2 cellular contexts compared by ENCODE assay signal in the genomic region with DNA sequence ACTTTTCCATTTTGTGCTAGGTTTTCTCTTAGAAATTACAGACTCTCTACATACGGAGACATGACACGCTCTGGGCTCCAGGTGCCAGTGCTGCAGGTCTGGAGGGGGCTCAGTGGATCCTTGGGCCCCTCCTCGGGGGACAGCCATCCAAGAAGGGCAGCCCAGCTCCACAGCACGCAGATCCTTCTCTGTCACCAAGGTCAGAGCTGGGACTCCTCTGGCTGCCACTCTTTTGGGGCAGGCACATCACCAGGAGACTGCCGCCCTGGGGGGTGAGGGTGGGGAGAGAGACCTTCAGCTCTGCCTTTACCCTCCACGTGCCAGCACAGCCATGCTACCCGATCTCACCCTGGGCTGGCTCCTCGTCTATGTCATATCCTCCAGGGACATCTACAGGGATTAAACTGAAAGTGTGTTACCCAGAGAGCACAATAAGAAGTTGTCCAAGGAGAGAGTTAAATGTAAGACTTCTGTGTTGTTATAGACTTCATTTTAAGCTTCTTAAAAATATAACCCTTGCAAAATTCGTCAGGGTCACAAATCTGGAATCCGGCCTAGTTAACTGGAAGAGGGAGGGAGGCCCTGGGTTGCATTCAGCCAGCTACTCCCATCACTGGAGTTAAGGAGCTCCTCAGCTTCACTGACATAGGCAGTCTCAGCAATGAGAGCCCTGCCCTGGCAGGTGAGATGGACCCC.
TF ChIP-seq lines count a peak whose summit lies in the region.

No MANE protein-coding gene starts in this region.

TF ChIP-seq in SK-N-SH, 30 proteins besides CTCF, POLR2A, EP300 and RAD21 (continued from another document):
- no peak for TF ChIP-seq GABPA (IDR thresholded peaks at IDR 0.05; ENCODE audit: low read depth)

TF ChIP-seq in SK-N-SH treated with all-trans-retinoic acid at 6 μM for 48 hours, 23 proteins besides CTCF, POLR2A, EP300 and RAD21 (continued from another document):
- TF ChIP-seq ESRRG (CRISPR knock-in tag; IDR thresholded peaks at IDR 0.05), result no peak
- no peak for TF ChIP-seq ISL1 (CRISPR knock-in tag; IDR thresholded peaks at IDR 0.05)
- TF ChIP-seq, protein P1, sequence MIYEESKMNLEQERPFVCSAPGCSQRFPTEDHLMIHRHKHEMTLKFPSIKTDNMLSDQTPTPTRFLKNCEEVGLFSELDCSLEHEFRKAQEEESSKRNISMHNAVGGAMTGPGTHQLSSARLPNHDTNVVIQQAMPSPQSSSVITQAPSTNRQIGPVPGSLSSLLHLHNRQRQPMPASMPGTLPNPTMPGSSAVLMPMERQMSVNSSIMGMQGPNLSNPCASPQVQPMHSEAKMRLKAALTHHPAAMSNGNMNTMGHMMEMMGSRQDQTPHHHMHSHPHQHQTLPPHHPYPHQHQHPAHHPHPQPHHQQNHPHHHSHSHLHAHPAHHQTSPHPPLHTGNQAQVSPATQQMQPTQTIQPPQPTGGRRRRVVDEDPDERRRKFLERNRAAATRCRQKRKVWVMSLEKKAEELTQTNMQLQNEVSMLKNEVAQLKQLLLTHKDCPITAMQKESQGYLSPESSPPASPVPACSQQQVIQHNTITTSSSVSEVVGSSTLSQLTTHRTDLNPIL (CRISPR knock-in tag; IDR thresholded peaks at IDR 0.05; ENCODE audit: low read depth), result no peak
- TF ChIP-seq BACH2 (CRISPR knock-in tag; IDR thresholded peaks at IDR 0.05; ENCODE audit: borderline replicate concordance), result no peak
- TF ChIP-seq SNAI2 (CRISPR knock-in tag; IDR thresholded peaks at IDR 0.05), result no peak
- no peak for TF ChIP-seq ZC3H10 (CRISPR knock-in tag; IDR thresholded peaks at IDR 0.05)
- TF ChIP-seq RARB (CRISPR knock-in tag; IDR thresholded peaks at IDR 0.05), result no peak
- TF ChIP-seq TCF4 (CRISPR knock-in tag; IDR thresholded peaks at IDR 0.05; ENCODE audit: borderline replicate concordance), result no peak
- TF ChIP-seq PPARA (CRISPR knock-in tag; IDR thresholded peaks at IDR 0.05; ENCODE audit: borderline replicate concordance), result no peak
- TF ChIP-seq ZFP3 (CRISPR knock-in tag; IDR thresholded peaks at IDR 0.05), result no peak
- no peak for TF ChIP-seq ARNTL (CRISPR knock-in tag; IDR thresholded peaks at IDR 0.05; ENCODE audit: borderline replicate concordance, low read depth)
- TF ChIP-seq, protein P2, sequence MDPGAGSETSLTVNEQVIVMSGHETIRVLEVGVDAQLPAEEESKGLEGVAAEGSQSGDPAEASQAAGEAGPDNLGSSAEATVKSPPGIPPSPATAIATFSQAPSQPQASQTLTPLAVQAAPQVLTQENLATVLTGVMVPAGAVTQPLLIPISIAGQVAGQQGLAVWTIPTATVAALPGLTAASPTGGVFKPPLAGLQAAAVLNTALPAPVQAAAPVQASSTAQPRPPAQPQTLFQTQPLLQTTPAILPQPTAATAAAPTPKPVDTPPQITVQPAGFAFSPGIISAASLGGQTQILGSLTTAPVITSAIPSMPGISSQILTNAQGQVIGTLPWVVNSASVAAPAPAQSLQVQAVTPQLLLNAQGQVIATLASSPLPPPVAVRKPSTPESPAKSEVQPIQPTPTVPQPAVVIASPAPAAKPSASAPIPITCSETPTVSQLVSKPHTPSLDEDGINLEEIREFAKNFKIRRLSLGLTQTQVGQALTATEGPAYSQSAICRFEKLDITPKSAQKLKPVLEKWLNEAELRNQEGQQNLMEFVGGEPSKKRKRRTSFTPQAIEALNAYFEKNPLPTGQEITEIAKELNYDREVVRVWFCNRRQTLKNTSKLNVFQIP (CRISPR knock-in tag; IDR thresholded peaks at IDR 0.05; ENCODE audit: borderline replicate concordance, low read depth), result no peak
- no peak for TF ChIP-seq CSDC2 (CRISPR knock-in tag; IDR thresholded peaks at IDR 0.05)
- TF ChIP-seq, protein P3, sequence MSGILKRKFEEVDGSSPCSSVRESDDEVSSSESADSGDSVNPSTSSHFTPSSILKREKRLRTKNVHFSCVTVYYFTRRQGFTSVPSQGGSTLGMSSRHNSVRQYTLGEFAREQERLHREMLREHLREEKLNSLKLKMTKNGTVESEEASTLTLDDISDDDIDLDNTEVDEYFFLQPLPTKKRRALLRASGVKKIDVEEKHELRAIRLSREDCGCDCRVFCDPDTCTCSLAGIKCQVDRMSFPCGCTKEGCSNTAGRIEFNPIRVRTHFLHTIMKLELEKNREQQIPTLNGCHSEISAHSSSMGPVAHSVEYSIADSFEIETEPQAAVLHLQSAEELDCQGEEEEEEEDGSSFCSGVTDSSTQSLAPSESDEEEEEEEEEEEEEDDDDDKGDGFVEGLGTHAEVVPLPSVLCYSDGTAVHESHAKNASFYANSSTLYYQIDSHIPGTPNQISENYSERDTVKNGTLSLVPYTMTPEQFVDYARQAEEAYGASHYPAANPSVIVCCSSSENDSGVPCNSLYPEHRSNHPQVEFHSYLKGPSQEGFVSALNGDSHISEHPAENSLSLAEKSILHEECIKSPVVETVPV (CRISPR knock-in tag; IDR thresholded peaks at IDR 0.05), result no peak
- TF ChIP-seq, protein P4, sequence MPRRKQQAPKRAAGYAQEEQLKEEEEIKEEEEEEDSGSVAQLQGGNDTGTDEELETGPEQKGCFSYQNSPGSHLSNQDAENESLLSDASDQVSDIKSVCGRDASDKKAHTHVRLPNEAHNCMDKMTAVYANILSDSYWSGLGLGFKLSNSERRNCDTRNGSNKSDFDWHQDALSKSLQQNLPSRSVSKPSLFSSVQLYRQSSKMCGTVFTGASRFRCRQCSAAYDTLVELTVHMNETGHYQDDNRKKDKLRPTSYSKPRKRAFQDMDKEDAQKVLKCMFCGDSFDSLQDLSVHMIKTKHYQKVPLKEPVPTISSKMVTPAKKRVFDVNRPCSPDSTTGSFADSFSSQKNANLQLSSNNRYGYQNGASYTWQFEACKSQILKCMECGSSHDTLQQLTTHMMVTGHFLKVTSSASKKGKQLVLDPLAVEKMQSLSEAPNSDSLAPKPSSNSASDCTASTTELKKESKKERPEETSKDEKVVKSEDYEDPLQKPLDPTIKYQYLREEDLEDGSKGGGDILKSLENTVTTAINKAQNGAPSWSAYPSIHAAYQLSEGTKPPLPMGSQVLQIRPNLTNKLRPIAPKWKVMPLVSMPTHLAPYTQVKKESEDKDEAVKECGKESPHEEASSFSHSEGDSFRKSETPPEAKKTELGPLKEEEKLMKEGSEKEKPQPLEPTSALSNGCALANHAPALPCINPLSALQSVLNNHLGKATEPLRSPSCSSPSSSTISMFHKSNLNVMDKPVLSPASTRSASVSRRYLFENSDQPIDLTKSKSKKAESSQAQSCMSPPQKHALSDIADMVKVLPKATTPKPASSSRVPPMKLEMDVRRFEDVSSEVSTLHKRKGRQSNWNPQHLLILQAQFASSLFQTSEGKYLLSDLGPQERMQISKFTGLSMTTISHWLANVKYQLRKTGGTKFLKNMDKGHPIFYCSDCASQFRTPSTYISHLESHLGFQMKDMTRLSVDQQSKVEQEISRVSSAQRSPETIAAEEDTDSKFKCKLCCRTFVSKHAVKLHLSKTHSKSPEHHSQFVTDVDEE (CRISPR knock-in tag; IDR thresholded peaks at IDR 0.05), result no peak
- no peak for TF ChIP-seq ZFP30 (CRISPR knock-in tag; IDR thresholded peaks at IDR 0.05)
